8 cellular contexts compared by ENCODE assay signal in genomic region chr13:73060251-73061160, GRCh38. TPM values are rescaled to one million over a fixed set of nuclear protein-coding genes. Genes with fewer than 3 reads are reported as not detected.
DNase-seq lines count a peak whose midpoint lies in the region; ATAC-seq lines count a peak whose summit lies in the region.

No MANE protein-coding gene starts in this region.

- H3K4me2 ChIP-seq in GM23248 (ENCODE audit: unreplicated experiment) = peak overlapping the region; percentile 95

- peak overlapping the region; percentile 83 for H3K4me3 ChIP-seq in GM23248

- no peaks in the 10 kb centered on the region for H3K36me3 ChIP-seq in GM23248 (ENCODE audit: low read depth)

- in situ Hi-C loops in GM23248 (cut with MboI) = loop anchor here (25.0 kb wide), 1 partner anchor 652 kb away; no protein-coding TSS in a partner anchor

- H3K27ac ChIP-seq in GM23248 = peak overlapping the region; percentile 59

- H3K79me2 ChIP-seq in GM23248 (ENCODE audit: insufficient read depth) = 0 out of 2 replicates have a peak, but pooled peaks cover 12% of the 10 kb centered on the region

- WGBS in GM23248 (ENCODE audit: low coverage in 1 of 2, low lambda C conversion rate in 2 of 2, missing lambda C conversion rate in 2 of 2), 2 experiments = 2 to 3% methylated on average over 26 of the region's 26 CpGs

- H3K9me3 ChIP-seq in GM23248 (ENCODE audit: low read depth) = no peaks in the 10 kb centered on the region

- H4K20me1 ChIP-seq in GM23248 (ENCODE audit: insufficient read depth) = no peaks in the 10 kb centered on the region

- no peak for ATAC-seq in HG02938 (IDR thresholded peaks at IDR 0.05; ENCODE audit: unreplicated experiment)
- no peak for ATAC-seq in HG03378 (IDR thresholded peaks at IDR 0.05; ENCODE audit: unreplicated experiment)
- ATAC-seq in HG03135 (IDR thresholded peaks at IDR 0.05; ENCODE audit: unreplicated experiment) = no peak

- peaks cover 25% of the 10 kb centered on the region for H3K4me1 ChIP-seq in GM23248 (ENCODE audit: insufficient read depth)

- no peaks in the 10 kb centered on the region for H3K9me2 ChIP-seq in GM23248 (ENCODE audit: insufficient read depth)

- H3K9ac ChIP-seq in GM23248 = peak overlapping the region; percentile 69

- peaks cover 24% of the 10 kb centered on the region for H3F3A ChIP-seq in GM23248 (ENCODE audit: insufficient read depth)

- DNase-seq in AG08395 (ENCODE audit: low spot score) (peak; percentile 39), GM23248 (peak; percentile 90), T1000 (lab: John Stamatoyannopoulos, UW) (peak; percentile 7), fibroblast of gingiva (ENCODE audit: low read depth) (peak; percentile 56), non-pigmented ciliary epithelial cell (ENCODE audit: low read depth) (peak; percentile 41)

- no peaks in the 10 kb centered on the region for H3K27me3 ChIP-seq in GM23248 (replicated peaks; ENCODE audit: insufficient read depth)

- peak overlapping the region; percentile 74 for H2AFZ ChIP-seq in GM23248

RNA-seq across cellular contexts. Expression of gene KLF5, which starts 1.7 kb away (rescaled TPM):
- total RNA-seq in GM23248 (2014; rRNA removed; shearing (Covaris generic)) = 5.5 and 6.1 TPM in 2 replicates
- 5.6 and 7.1 TPM in 2 replicates for polyA plus RNA-seq in GM23248 (2016; fragmentation: Nextera tagmentation; extraction: Ambion mirVana)

Comparison
In these comparisons a context has a peak if more than half of its experiments do, and no peak if none do; other contexts are left out.
1. DNase-seq: peak in every context shown above with its lines; median percentile 90 in GM23248; 56 in fibroblast of gingiva; 41 in non-pigmented ciliary epithelial cell; 39 in AG08395; 7 in T1000.